ENCODE assay signal across 1 cellular context in the genomic region with DNA sequence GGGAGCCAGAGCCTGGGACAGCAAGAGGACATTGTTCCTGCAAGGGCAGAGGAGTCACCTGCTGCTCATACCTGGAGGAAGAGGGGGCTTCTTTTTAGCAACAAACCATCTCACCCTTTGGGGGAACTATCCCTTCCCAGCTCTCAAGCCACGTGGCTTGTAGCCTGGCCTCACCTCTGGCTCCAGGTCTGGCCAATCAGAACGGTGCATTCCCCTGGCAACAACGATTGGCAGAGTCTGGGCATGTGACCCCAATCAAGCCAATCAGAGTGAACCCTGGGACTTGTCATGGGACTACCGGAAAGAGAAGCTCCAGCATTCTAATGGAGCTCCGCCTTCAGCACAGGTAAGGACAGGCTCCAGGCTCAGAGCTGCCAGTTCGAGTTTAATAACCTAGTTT.
TF ChIP-seq lines count a peak whose summit lies in the region.

No MANE protein-coding gene starts in this region.

TF ChIP-seq in GM23338, 12 proteins besides CTCF, POLR2A, EP300 and RAD21 (continued from another document):
- TF ChIP-seq ZNF462 (CRISPR knock-in tag; IDR thresholded peaks at IDR 0.05), result no peak
- no peak for TF ChIP-seq EZH2phosphoT487 (IDR thresholded peaks at IDR 0.05; ENCODE audit: unreplicated experiment)
- TF ChIP-seq ZNF114 (CRISPR knock-in tag; IDR thresholded peaks at IDR 0.05), result no peak
- no peak for TF ChIP-seq EZH2 (IDR thresholded peaks at IDR 0.05; ENCODE audit: low read depth, unreplicated experiment)
- no peak for TF ChIP-seq STAT1 (IDR thresholded peaks at IDR 0.05; ENCODE audit: unreplicated experiment)
- TF ChIP-seq POLR2AphosphoS5 (IDR thresholded peaks at IDR 0.05; ENCODE audit: low read depth), result no peak
- TF ChIP-seq NANOG (IDR thresholded peaks at IDR 0.05; ENCODE audit: borderline replicate concordance), result no peak
